ENCODE assay signal across 20 cellular contexts in the genomic region with DNA sequence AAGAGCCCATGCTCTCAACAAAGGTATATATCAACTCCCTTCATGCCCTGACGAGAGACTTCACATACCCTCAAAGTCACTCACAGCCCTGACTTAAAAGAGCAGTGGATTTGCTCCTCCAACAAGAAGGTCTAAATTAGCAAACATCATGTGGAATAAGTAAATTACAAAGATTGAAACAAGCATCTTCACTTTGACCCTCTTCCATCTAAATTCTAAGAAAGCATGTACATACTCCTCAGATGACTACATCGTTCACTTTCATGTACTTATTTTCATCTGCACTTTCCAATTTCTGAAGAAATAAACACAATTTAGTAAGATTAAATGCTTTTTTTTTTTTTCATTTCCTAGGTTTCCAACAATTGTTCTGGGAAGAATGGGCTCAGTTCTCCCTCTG.
"Had no signal": no experiment of that assay in that cellular context is flagged by ENCODE, and none has a peak within 500 bp of the region (broad histone marks: within the 10 kb centered on the region; RNA-seq: fewer than 3 reads in every experiment).

No MANE protein-coding gene starts in this region.

- H3K9me3 ChIP-seq: adrenal gland, colonic mucosa, esophagus squamous epithelium, tibial nerve, vagina had no signal

- H3K4me3 ChIP-seq: adrenal gland, colonic mucosa, lung, tibial nerve, vagina had no signal

- DNase-seq: activated CD4-positive, alpha-beta memory T cell treated with anti-CD3 and anti-CD28 coated beads for 36 hours; activated CD4-positive, alpha-beta T cell treated with anti-CD3 and anti-CD28 coated beads for 36 hours; activated CD8-positive, alpha-beta memory T cell treated with anti-CD3 and anti-CD28 coated beads, Interleukin-2, amount 10 ng/mL, durations not matched to agents 7 days and 5 days; activated naive CD4-positive, alpha-beta T cell treated with anti-CD3 and anti-CD28 coated beads, Interleukin-2, amount 50 U/mL, for 16 hours; activated T-cell treated with anti-CD3 and anti-CD28 coated beads, Interleukin-2, amount 50 U/mL, for 1 hour; central memory CD4-positive, alpha-beta T cell; colonic mucosa; esophagus squamous epithelium; foreskin fibroblast; glutamatergic neuron; naive thymus-derived CD8-positive, alpha-beta T cell; posterior cingulate gyrus; retina; stimulated activated CD4-positive, alpha-beta T cell treated with anti-CD3 and anti-CD28 coated beads, Interleukin-15, amount 100 ng/mL, for 24 hours; stimulated activated CD4-positive, alpha-beta T cell treated with anti-CD3 and anti-CD28 coated beads, Interleukin-4, amount 100 ng/mL, for 1 hour; stimulated activated naive CD4-positive, alpha-beta T cell had no signal

- H3K27ac ChIP-seq: adrenal gland, colonic mucosa, tibial nerve, vagina had no signal

- H3K4me1 ChIP-seq: colonic mucosa had no signal

- H3K9me3 Mint-ChIP-seq: activated CD4-positive, alpha-beta memory T cell treated with anti-CD3 and anti-CD28 coated beads for 36 hours; naive thymus-derived CD8-positive, alpha-beta T cell had no signal

- H3K27ac Mint-ChIP-seq: activated CD4-positive, alpha-beta memory T cell treated with anti-CD3 and anti-CD28 coated beads for 36 hours; activated CD4-positive, alpha-beta T cell treated with anti-CD3 and anti-CD28 coated beads for 36 hours; activated CD8-positive, alpha-beta memory T cell treated with anti-CD3 and anti-CD28 coated beads, Interleukin-2, amount 10 ng/mL, durations not matched to agents 7 days and 5 days; naive thymus-derived CD8-positive, alpha-beta T cell had no signal

- H3K27me3 ChIP-seq: adrenal gland, colonic mucosa, esophagus squamous epithelium, tibial nerve, vagina had no signal

- H3K36me3 Mint-ChIP-seq: activated CD4-positive, alpha-beta memory T cell treated with anti-CD3 and anti-CD28 coated beads for 36 hours; activated CD8-positive, alpha-beta memory T cell treated with anti-CD3 and anti-CD28 coated beads, Interleukin-2, amount 10 ng/mL, durations not matched to agents 7 days and 5 days; naive thymus-derived CD8-positive, alpha-beta T cell had no signal

- H3K36me3 ChIP-seq: adrenal gland, colonic mucosa, esophagus squamous epithelium, tibial nerve, vagina had no signal

- H3K4me1 Mint-ChIP-seq: activated CD4-positive, alpha-beta T cell treated with anti-CD3 and anti-CD28 coated beads for 36 hours; naive thymus-derived CD8-positive, alpha-beta T cell had no signal

- ATAC-seq: activated CD4-positive, alpha-beta T cell treated with anti-CD3 and anti-CD28 coated beads for 36 hours; activated CD8-positive, alpha-beta memory T cell treated with anti-CD3 and anti-CD28 coated beads, Interleukin-2, amount 10 ng/mL, durations not matched to agents 7 days and 5 days; naive thymus-derived CD8-positive, alpha-beta T cell had no signal

- H3K4me3 Mint-ChIP-seq: activated CD4-positive, alpha-beta memory T cell treated with anti-CD3 and anti-CD28 coated beads for 36 hours; activated CD4-positive, alpha-beta T cell treated with anti-CD3 and anti-CD28 coated beads for 36 hours; activated CD8-positive, alpha-beta memory T cell treated with anti-CD3 and anti-CD28 coated beads, Interleukin-2, amount 10 ng/mL, durations not matched to agents 7 days and 5 days; naive thymus-derived CD8-positive, alpha-beta T cell had no signal
